ENCODE assay signal across 11 cellular contexts in the genomic region with DNA sequence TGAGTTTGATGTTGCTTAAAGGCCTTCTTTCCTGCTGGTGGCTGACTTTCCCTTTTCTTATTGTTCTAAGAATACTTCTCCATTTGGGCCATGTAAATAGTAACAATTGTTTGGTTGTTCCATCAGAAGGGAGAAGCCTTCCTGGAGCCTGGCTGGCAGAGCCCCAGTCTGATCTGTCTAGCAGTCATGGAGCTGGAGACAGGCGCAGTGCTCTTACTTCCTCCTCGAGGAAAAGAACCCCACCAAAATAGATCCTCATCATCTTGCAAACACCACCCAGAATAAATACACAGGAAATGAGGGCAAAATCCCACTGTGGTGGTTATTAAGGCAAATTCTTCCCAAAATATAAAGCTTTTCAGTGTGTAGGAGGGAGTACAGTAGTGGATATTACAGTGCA.
DNase-seq lines count a peak whose midpoint lies in the region; ATAC-seq and TF ChIP-seq lines count a peak whose summit lies in the region.
"Had no signal": no experiment of that assay in that cellular context is flagged by ENCODE, and none has a peak within 500 bp of the region (broad histone marks: within the 10 kb centered on the region; RNA-seq: fewer than 3 reads in every experiment).

No MANE protein-coding gene starts in this region.

- peak overlapping the region; percentile 10 for H3K27ac ChIP-seq in epithelial cell of prostate

- no peak for TF ChIP-seq CTCF in NB4 (IDR thresholded peaks at IDR 0.05; ENCODE audit: low read depth, low read length)

- ATAC-seq in GM21526 (IDR thresholded peaks at IDR 0.05; ENCODE audit: low FRiP score, unreplicated experiment), result no peak
- ATAC-seq in GM19395 (IDR thresholded peaks at IDR 0.05; ENCODE audit: unreplicated experiment), result no peak

- DNase-seq in Ammon's horn (ENCODE audit: low spot score) (peak; percentile 82), NB4 (ENCODE audit: low read depth) (peak; percentile 27), epithelial cell of prostate (ENCODE audit: low read depth, low spot score) (no peak), midbrain (lab: John Stamatoyannopoulos, UW) (peak; percentile 61), GOT3 (lab: John Stamatoyannopoulos, UW) (no peak), DMS 273 treated with DMSO at 0.1 percent for 48 hours (lab: John Stamatoyannopoulos, UW) (no peak)
- DNase-seq: activated CD4-positive, alpha-beta T cell treated with anti-CD3 and anti-CD28 coated beads for 4 hours; BE2C; kidney glomerular epithelial cell had no signal

- no peak overlapping the region for H3K4me3 ChIP-seq in NB4 (ENCODE audit: low read depth, low read length)

- no peak for TF ChIP-seq POLR2A in NB4 (IDR thresholded peaks at IDR 0.05; ENCODE audit: extremely low read depth, insufficient read length)

Comparison
In these comparisons a context has a peak if more than half of its experiments do, and no peak if none do; other contexts are left out.
1. DNase-seq: peak in Ammon's horn (single experiment), NB4 (single experiment) and midbrain (single experiment); none in epithelial cell of prostate (single experiment), GOT3 (single experiment) and DMS 273 treated with DMSO at 0.1 percent for 48 hours (single experiment).